ENCODE assay signal across 8 cellular contexts in the genomic region with DNA sequence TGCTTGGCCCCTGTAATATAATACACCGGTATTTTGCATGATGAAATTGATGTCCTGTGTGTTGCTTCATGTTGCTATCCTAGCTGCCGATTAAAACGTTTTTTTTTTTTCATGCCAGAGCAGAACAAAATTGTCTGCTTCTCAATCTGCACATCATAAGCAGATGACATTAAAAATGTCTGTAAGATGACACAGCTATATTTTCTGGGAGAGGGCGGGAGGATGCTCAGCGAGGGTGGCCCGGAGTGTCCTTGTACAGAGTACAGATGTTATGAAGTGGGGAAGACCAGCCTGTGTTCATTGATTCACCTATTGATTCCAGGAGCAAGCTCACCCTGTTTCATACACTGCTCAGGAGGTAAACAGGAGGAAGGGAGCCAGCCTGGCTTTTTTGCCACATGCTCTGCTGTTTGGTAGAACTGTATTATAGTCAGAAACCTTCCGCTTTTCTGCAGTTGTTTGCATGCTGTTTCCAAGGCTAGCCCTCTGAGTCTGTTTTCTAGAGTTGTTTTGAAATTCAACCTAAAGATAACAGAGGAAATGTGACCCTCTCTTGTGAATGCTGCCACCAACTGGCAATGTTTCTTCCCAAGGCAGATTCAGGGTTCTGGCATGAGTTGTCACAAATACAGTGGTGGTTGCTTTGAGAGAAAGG. TPM values are rescaled to one million over a fixed set of nuclear protein-coding genes. Genes with fewer than 3 reads are reported as not detected.
DNase-seq lines count a peak whose midpoint lies in the region; ATAC-seq and TF ChIP-seq lines count a peak whose summit lies in the region.

No MANE protein-coding gene starts in this region.

- H3K4me1 ChIP-seq in esophagus squamous epithelium (peaks cover 0 to 19% (median 5%) of the 10 kb centered on the region in 3 donors), spleen (peaks cover 4 to 45% (median 13%) of the 10 kb centered on the region in 6 donors)

- H3K36me3 ChIP-seq in SK-N-MC (ENCODE audit: insufficient read depth, low read length): no peaks in the 10 kb centered on the region
- no peaks in the 10 kb centered on the region for H3K36me3 ChIP-seq in esophagus squamous epithelium
- no peaks in the 10 kb centered on the region for H3K36me3 ChIP-seq in spleen

- peak overlapping the region; percentile 59; the same call in 1 of the 2 replicates for H3K27ac ChIP-seq in SK-N-MC
- H3K27ac ChIP-seq in esophagus squamous epithelium: no peak overlapping the region
- H3K27ac ChIP-seq in spleen: peak overlapping the region in 7 of 8 donors; percentile 12 to 96 (median 39)

- no peak for ATAC-seq in GM21423 (IDR thresholded peaks at IDR 0.05; ENCODE audit: unreplicated experiment)

- TF ChIP-seq CTCF in esophagus squamous epithelium (IDR thresholded peaks at IDR 0.05): peak in 4 of 6 experiments; percentile 20 to 39 (median 24)
- peak in 7 of 11 experiments; percentile 18 to 57 (median 50) for TF ChIP-seq CTCF in spleen (IDR thresholded peaks at IDR 0.05 in 8 of 11, conservative IDR thresholded peaks at IDR 0.05 in 3 of 11)

- 48 to 51% methylated on average over 7 of the region's 7 CpGs for WGBS in esophagus squamous epithelium, 2 donors
- 26 to 55% (median 42%) methylated on average over 7 of the region's 7 CpGs for WGBS in spleen, 5 donors

- no peaks in the 10 kb centered on the region for H3K9me3 ChIP-seq in SK-N-MC (ENCODE audit: low read depth, low read length)
- H3K9me3 ChIP-seq in esophagus squamous epithelium: no peaks in the 10 kb centered on the region
- H3K9me3 ChIP-seq in spleen: no peaks in the 10 kb centered on the region

- intact Hi-C loops in esophagus squamous epithelium (cut with DNase I): no loop called here
- intact Hi-C loops in spleen (cut with DNase I; ENCODE audit: low total_unique reads): no loop called here

- H3K27me3 ChIP-seq in esophagus squamous epithelium (peaks cover 0 to 28% (median 0%) of the 10 kb centered on the region in 4 donors), spleen (replicated peaks in 1 of 7) (peaks cover 0 to 79% (median 17%) of the 10 kb centered on the region in 7 donors)

- TF ChIP-seq POLR2A in esophagus squamous epithelium (IDR thresholded peaks at IDR 0.05): no peak
- TF ChIP-seq POLR2A in spleen (IDR thresholded peaks at IDR 0.05): no peak

- H3K9ac ChIP-seq in SK-N-MC (ENCODE audit: insufficient read length): peak overlapping the region; percentile 43

- H3K4me3 ChIP-seq in SK-N-MC (peak overlapping the region; percentile 94), esophagus squamous epithelium (no peak overlapping the region), spleen (peak overlapping the region in 1 of 8 donors; percentile 21)

- peak; percentile 30 to 36 for DNase-seq in activated CD4-positive, alpha-beta T cell treated with anti-CD3 and anti-CD28 coated beads for 4 hours
- DNase-seq in activated CD4-positive, alpha-beta T cell treated with anti-CD3 and anti-CD28 coated beads for 1 hour: no peak
- peak; percentile 89 for DNase-seq in NAMALWA (ENCODE audit: low spot score)
- DNase-seq in SK-N-MC (ENCODE audit: low read depth, low spot score): no peak
- DNase-seq in esophagus squamous epithelium (lab: John Stamatoyannopoulos, UW): no peak
- DNase-seq in spleen: no peak
- DNase-seq in ureter (ENCODE audit: low spot score): no peak

RNA-seq across cellular contexts. Expression of gene IRS2, which starts 4.7 kb away (rescaled TPM):
- total RNA-seq in esophagus squamous epithelium (10 to 100 TPM in 1 of 4 donors, 1 to 10 TPM in 3; 5.0 to 24.6 (median 7.5) TPM), spleen (10 to 100 TPM in 6 of 7 donors, 1 to 10 TPM in 1; 8.2 to 31.3 (median 17.5) TPM), ureter (6.0 TPM)
- 1 to 10 TPM; 1.4 to 2.5 (median 2.0) TPM for polyA plus RNA-seq in spleen

Comparison
In these comparisons a context has a peak if more than half of its experiments do, and no peak if none do; other contexts are left out.
1. DNase-seq: peak in activated CD4-positive, alpha-beta T cell treated with anti-CD3 and anti-CD28 coated beads for 4 hours (2 of 2) and NAMALWA (single experiment); none in activated CD4-positive, alpha-beta T cell treated with anti-CD3 and anti-CD28 coated beads for 1 hour (single experiment), SK-N-MC (single experiment), esophagus squamous epithelium (single experiment), spleen (single experiment) and ureter (single experiment).
2. H3K27ac ChIP-seq: peak in SK-N-MC (single experiment) and spleen (7 of 8); none in esophagus squamous epithelium (0 of 4).